8 cellular contexts compared by ENCODE assay signal in genomic region chr5:55105976-55106375, GRCh38. TPM values are rescaled to one million over a fixed set of nuclear protein-coding genes. Genes with fewer than 3 reads are reported as not detected.
"Had no signal": no experiment of that assay in that cellular context is flagged by ENCODE, and none has a peak within 500 bp of the region (broad histone marks: within the 10 kb centered on the region; RNA-seq: fewer than 3 reads in every experiment).

No MANE protein-coding gene starts in this region.

RNA-seq across cellular contexts. Expression of gene GZMA, which starts 3.5 kb away (rescaled TPM):
- total RNA-seq: hepatocyte, left lobe of liver, lung microvascular endothelial cell, myocyte, occipital lobe, osteocyte, temporal lobe had no signal

RNA-seq across cellular contexts. Expression of gene GPX8, which starts 54.0 kb away (rescaled TPM):
- total RNA-seq: naive thymus-derived CD4-positive, alpha-beta T cell had no signal
